In the genomic region with DNA sequence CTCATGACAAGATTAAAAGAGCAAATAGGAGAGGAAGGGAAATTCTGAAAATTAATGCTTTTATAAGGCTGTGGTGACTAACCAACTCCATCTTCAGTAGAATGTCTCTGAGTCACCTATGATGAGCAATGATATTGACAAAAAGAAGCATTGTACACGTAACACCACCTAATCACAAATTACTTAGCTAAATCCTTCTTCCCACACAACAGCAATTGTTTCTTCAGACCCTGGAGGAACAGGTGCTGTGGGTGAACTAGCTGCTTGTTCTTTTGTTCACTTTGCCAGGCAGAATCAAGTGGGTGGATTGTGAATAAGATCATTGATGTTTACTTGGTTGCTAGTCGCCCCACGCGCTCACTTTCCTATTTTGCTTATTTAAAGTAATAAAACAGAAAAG, we compare ENCODE assay signal across 8 cellular contexts.
DNase-seq lines count a peak whose midpoint lies in the region; ATAC-seq, FAIRE-seq and TF ChIP-seq lines count a peak whose summit lies in the region.

No MANE protein-coding gene starts in this region.

- no peaks in the 10 kb centered on the region for H3K79me2 ChIP-seq in astrocyte (ENCODE audit: insufficient read depth, low read length)

- intact Hi-C loops in Right ventricle myocardium inferior (cut with DNase I): loop anchor here (5.0 kb wide), 2 partner anchors 91 to 316 kb away; a partner anchor contains a TSS
- intact Hi-C loops in vagina (cut with DNase I): no loop called here

- H3K36me3 ChIP-seq in right atrium auricular region (no peaks in the 10 kb centered on the region), astrocyte (ENCODE audit: insufficient read depth, low read length) (no peaks in the 10 kb centered on the region), muscle layer of duodenum (ENCODE audit: control insufficient read depth in 1 of 2, insufficient read depth in 2 of 2, low read length in 2 of 2) (peaks cover 0 to 8% of the 10 kb centered on the region in 2 donors), vagina (no peaks in the 10 kb centered on the region)

- H3K9me3 ChIP-seq in right atrium auricular region: peaks cover 0 to 4% of the 10 kb centered on the region in 2 donors
- H3K9me3 ChIP-seq in astrocyte (ENCODE audit: insufficient read depth, low read depth, low read length): no peaks in the 10 kb centered on the region
- peaks cover 0 to 3% of the 10 kb centered on the region in 2 donors for H3K9me3 ChIP-seq in muscle layer of duodenum (ENCODE audit: control insufficient read depth in 1 of 2, low read length in 2 of 2)
- H3K9me3 ChIP-seq in vagina: no peaks in the 10 kb centered on the region

- TF ChIP-seq CTCF in right atrium auricular region (IDR thresholded peaks at IDR 0.05): no peak
- no peak for TF ChIP-seq CTCF in astrocyte (IDR thresholded peaks at IDR 0.05; ENCODE audit: insufficient read depth, low read depth, low read length)
- no peak for TF ChIP-seq CTCF in vagina (IDR thresholded peaks at IDR 0.05)

- no peaks in the 10 kb centered on the region for H3K36me3 Mint-ChIP-seq in astrocyte (ENCODE audit: low read depth, unreplicated experiment)

- H3K4me2 ChIP-seq in astrocyte (ENCODE audit: low read length): peak overlapping the region; percentile 53

- no peaks in the 10 kb centered on the region for H3K9me3 Mint-ChIP-seq in astrocyte (ENCODE audit: unreplicated experiment)

- H3K27me3 Mint-ChIP-seq in astrocyte (ENCODE audit: low read depth, unreplicated experiment): no peaks in the 10 kb centered on the region

- ATAC-seq in Right ventricle myocardium inferior (no peak), HG03439 (IDR thresholded peaks at IDR 0.05; ENCODE audit: unreplicated experiment) (no peak)

- peaks cover 17% of the 10 kb centered on the region for H3K4me1 Mint-ChIP-seq in astrocyte (ENCODE audit: low read depth, unreplicated experiment)

- H3K4me3 Mint-ChIP-seq in astrocyte (ENCODE audit: unreplicated experiment): no peak overlapping the region

- FAIRE-seq in astrocyte (lab: Jason Lieb, UNC): peak; percentile 81

- H2AFZ ChIP-seq in astrocyte (ENCODE audit: low read depth, low read length): no peak overlapping the region

- H3K9ac ChIP-seq in astrocyte (ENCODE audit: low read length): peak overlapping the region; percentile 60

- H3K4me1 ChIP-seq in right atrium auricular region (peaks cover 0 to 40% of the 10 kb centered on the region in 2 donors), astrocyte (ENCODE audit: insufficient read depth, low read length) (peaks cover 28% of the 10 kb centered on the region), muscle layer of duodenum (ENCODE audit: control insufficient read depth in 1 of 2, insufficient read depth in 2 of 2, low read length in 2 of 2) (peaks cover 8 to 14% of the 10 kb centered on the region in 2 donors), vagina (peaks cover 44% of the 10 kb centered on the region)

- in situ Hi-C loops in G401 (cut with HindIII; ENCODE audit: low sequenced_read_pairs): no loop called here

- no peak overlapping the region for H3K4me3 ChIP-seq in right atrium auricular region
- no peak overlapping the region for H3K4me3 ChIP-seq in astrocyte (ENCODE audit: insufficient read depth, low read depth, low read length)
- no peak overlapping the region for H3K4me3 ChIP-seq in muscle layer of duodenum (ENCODE audit: low read depth in 1 of 2, low read length in 2 of 2)
- no peak overlapping the region for H3K4me3 ChIP-seq in vagina

- H3K27me3 ChIP-seq in right atrium auricular region (no peaks in the 10 kb centered on the region), astrocyte (ENCODE audit: insufficient read depth, low read length) (no peaks in the 10 kb centered on the region), muscle layer of duodenum (ENCODE audit: low read depth, low read length) (no peaks in the 10 kb centered on the region), vagina (no peaks in the 10 kb centered on the region)

- H4K20me1 ChIP-seq in astrocyte (ENCODE audit: insufficient read depth, low read length): no peaks in the 10 kb centered on the region

- H3K27ac ChIP-seq in right atrium auricular region: peak overlapping the region; percentile 54 to 79
- H3K27ac ChIP-seq in astrocyte (ENCODE audit: low read depth, low read length): peak overlapping the region; percentile 86
- H3K27ac ChIP-seq in muscle layer of duodenum (ENCODE audit: low read length): peak overlapping the region; percentile 89
- H3K27ac ChIP-seq in vagina: peak overlapping the region; percentile 58

- TF ChIP-seq POLR2A in vagina (IDR thresholded peaks at IDR 0.05): no peak

- no peak for DNase-seq in right atrium auricular region (ENCODE audit: low spot score)
- DNase-seq in Right ventricle myocardium inferior (ENCODE audit: missing footprints): no peak
- DNase-seq in astrocyte (ENCODE audit: low read depth): peak; percentile 98
- DNase-seq in vagina (ENCODE audit: extremely low spot score in 2 of 2): no peak
- DNase-seq in NCI-H446 (lab: John Stamatoyannopoulos, UW): no peak
- no peak for DNase-seq in G401 (ENCODE audit: low spot score)

- peak overlapping the region; percentile 23 for H3K27ac Mint-ChIP-seq in astrocyte (ENCODE audit: unreplicated experiment)
